9 cellular contexts compared by ENCODE assay signal in the genomic region with DNA sequence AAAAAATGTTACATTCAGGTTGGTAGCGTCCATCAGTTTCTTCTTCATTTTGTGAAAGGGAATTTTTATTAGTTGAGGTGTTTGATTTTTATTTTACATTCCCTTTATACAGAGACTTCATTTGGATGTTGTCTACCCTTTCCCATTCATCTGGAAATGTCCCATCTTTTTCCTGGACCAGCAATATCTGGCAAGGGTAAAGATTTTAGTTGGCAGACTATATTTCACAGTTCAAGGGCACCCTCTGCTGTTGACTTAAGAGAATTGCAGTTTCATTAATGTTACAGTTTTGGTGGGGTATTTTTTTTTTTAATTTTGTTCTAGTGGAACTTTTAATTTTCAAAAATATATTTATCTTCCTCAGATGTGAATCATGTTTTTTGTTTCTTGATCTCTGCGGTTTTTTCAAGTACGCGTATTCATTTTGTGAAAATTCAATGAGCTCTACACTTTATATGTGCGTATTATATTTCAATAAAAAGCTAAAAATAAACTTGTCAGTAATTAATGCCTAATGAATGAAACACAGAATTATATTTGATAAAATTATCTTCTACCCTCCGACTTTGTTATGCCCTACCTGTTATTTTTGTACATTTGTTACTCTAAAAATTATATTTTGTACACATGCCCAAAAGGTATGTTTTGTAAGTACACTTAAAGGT.
DNase-seq lines count a peak whose midpoint lies in the region; ATAC-seq and TF ChIP-seq lines count a peak whose summit lies in the region.
"Had no signal": no experiment of that assay in that cellular context is flagged by ENCODE, and none has a peak within 500 bp of the region (broad histone marks: within the 10 kb centered on the region; RNA-seq: fewer than 3 reads in every experiment).

No MANE protein-coding gene starts in this region.

- peak overlapping the region; percentile 36; the same call in 1 of the 2 replicates for H3K27ac Mint-ChIP-seq in HFFc6

- H3K36me3 ChIP-seq in SJCRH30: no peaks in the 10 kb centered on the region

- H3K4me3 ChIP-seq in SJCRH30: no peak overlapping the region
- H3K4me3 ChIP-seq in fibroblast of pulmonary artery (replicated peaks; ENCODE audit: low read depth, low read length): no peak overlapping the region
- no peak overlapping the region for H3K4me3 ChIP-seq in retinal pigment epithelial cell (ENCODE audit: low read length)

- TF ChIP-seq CTCF in HFFc6 (IDR thresholded peaks at IDR 0.05) (peak; percentile 93), fibroblast of pulmonary artery (IDR thresholded peaks at IDR 0.05; ENCODE audit: low read length, missing control alignments) (peak; percentile 68), retinal pigment epithelial cell (conservative IDR thresholded peaks at IDR 0.05; ENCODE audit: low read depth, low read length) (peak; percentile 60)

- no peaks in the 10 kb centered on the region; the same call in 1 of the 2 replicates for H3K9me3 ChIP-seq in SJCRH30 (replicated peaks)

- no peak overlapping the region for H3K27ac ChIP-seq in SJCRH30

- peaks cover 12% of the 10 kb centered on the region for H3K9me3 Mint-ChIP-seq in HFFc6

- no peaks in the 10 kb centered on the region for H3K27me3 ChIP-seq in SJCRH30

- DNase-seq in COLO829 (ENCODE audit: low spot score) (peak; percentile 82), HFFc6 (no peak), SJCRH30 (peak; percentile 22 to 85), fibroblast of pulmonary artery (ENCODE audit: low read depth) (peak; percentile 78), retinal pigment epithelial cell (ENCODE audit: low read depth) (no peak)
- no peak for DNase-seq in effector CD4-positive, alpha-beta T cell

- H3K4me1 Mint-ChIP-seq in HFFc6 (ENCODE audit: low read depth): peaks cover 60% of the 10 kb centered on the region
- H3K4me1 Mint-ChIP-seq: naive thymus-derived CD8-positive, alpha-beta T cell had no signal

- H3K4me3 Mint-ChIP-seq in HFFc6: no peak overlapping the region
- H3K4me3 Mint-ChIP-seq: naive thymus-derived CD8-positive, alpha-beta T cell had no signal

- peaks cover 10% of the 10 kb centered on the region for H3K4me1 ChIP-seq in SJCRH30

- peaks cover 16% of the 10 kb centered on the region for H3K36me3 Mint-ChIP-seq in HFFc6 (ENCODE audit: low read depth)

- ATAC-seq in HG03097 (IDR thresholded peaks at IDR 0.05; ENCODE audit: low FRiP score, unreplicated experiment) (no peak), HG02852 (IDR thresholded peaks at IDR 0.05; ENCODE audit: unreplicated experiment) (no peak)
- ATAC-seq: naive thymus-derived CD8-positive, alpha-beta T cell had no signal

- no peaks in the 10 kb centered on the region for H3K27me3 Mint-ChIP-seq in HFFc6 (ENCODE audit: insufficient read depth)

Comparison
In these comparisons a context has a peak if more than half of its experiments do, and no peak if none do; other contexts are left out.
1. DNase-seq: peak in COLO829 (single experiment), SJCRH30 (2 of 2) and fibroblast of pulmonary artery (single experiment); none in HFFc6 (single experiment), retinal pigment epithelial cell (single experiment) and effector CD4-positive, alpha-beta T cell (single experiment).
2. Peak in every context shown above with its lines, with median percentiles within 50 percentile points of each other: CTCF ChIP-seq.